ENCODE assay signal across 12 cellular contexts in the genomic region with DNA sequence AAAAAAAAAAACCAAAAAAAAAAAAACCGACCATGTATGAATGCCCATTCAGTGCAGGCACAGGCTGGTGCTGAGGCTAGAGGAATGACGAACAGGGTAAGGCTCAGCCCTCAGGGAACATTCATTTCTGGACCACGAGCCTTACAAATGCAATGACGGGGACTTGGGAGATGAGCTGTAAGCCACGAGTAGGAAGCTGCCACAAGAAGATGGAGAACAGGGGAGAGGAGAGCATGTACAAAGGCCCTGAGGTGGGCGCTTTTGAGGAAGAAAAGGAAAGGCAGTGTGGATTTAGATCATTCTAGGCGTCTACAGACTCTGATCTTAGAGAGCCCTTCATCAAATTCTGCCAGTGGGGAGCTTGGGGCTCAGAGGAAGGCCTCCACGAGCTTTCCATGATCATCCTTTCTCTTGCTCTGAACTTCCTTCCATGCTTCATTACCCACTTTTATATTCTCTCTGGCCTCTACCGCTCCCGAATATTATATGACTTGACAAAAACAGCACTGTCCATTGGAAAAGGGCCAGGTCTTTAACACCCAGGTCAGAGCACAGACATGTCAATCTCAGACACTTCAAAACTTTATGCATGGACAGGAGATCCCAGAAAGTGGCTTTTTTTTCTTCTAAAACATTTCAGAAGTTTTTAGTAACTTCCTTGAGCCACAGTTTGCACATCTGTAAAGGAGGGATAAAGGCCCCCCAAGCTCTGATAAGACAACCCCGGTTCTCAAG. TPM values are rescaled to one million over a fixed set of nuclear protein-coding genes. Genes with fewer than 3 reads are reported as not detected.
DNase-seq lines count a peak whose midpoint lies in the region; ATAC-seq, FAIRE-seq and TF ChIP-seq lines count a peak whose summit lies in the region.
"Had no signal": no experiment of that assay in that cellular context is flagged by ENCODE, and none has a peak within 500 bp of the region (broad histone marks: within the 10 kb centered on the region; RNA-seq: fewer than 3 reads in every experiment).

No MANE protein-coding gene starts in this region.

- H3K36me3 Mint-ChIP-seq in astrocyte (ENCODE audit: low read depth, unreplicated experiment) (peaks cover 14% of the 10 kb centered on the region), neural progenitor cell (peaks cover 2% of the 10 kb centered on the region)

- H3K4me3 ChIP-seq in GM12864 (ENCODE audit: low read depth, low read length) (peak overlapping the region; percentile 53), MM.1S (ENCODE audit: low read length) (peak overlapping the region; percentile 48), astrocyte (ENCODE audit: insufficient read depth, low read depth, low read length) (peak overlapping the region; percentile 35), neural progenitor cell (peak overlapping the region; percentile 55)

- no peak for TF ChIP-seq POLR2A in GM18505 (IDR thresholded peaks at IDR 0.05; ENCODE audit: borderline replicate concordance, extremely low read depth, insufficient read depth, insufficient read length)

- H4K20me1 ChIP-seq in MM.1S (ENCODE audit: insufficient read depth, low read length) (no peaks in the 10 kb centered on the region), astrocyte (ENCODE audit: insufficient read depth, low read length) (no peaks in the 10 kb centered on the region), neural progenitor cell (ENCODE audit: low read depth) (peaks cover 5% of the 10 kb centered on the region)

- no peaks in the 10 kb centered on the region for H3K9me2 ChIP-seq in MM.1S (replicated peaks; ENCODE audit: insufficient read depth, low read length)

- TF ChIP-seq CTCF in GM12864 (IDR thresholded peaks at IDR 0.05; ENCODE audit: low read depth, low read length, missing control alignments) (no peak), MM.1S (IDR thresholded peaks at IDR 0.05; ENCODE audit: low read length) (no peak), astrocyte (IDR thresholded peaks at IDR 0.05; ENCODE audit: insufficient read depth, low read depth, low read length) (no peak), neural progenitor cell (IDR thresholded peaks at IDR 0.05) (no peak)

- H3K4me2 ChIP-seq in MM.1S (ENCODE audit: low read depth, low read length) = peak overlapping the region; percentile 82
- peak overlapping the region; percentile 85 for H3K4me2 ChIP-seq in astrocyte (ENCODE audit: low read length)
- H3K4me2 ChIP-seq in neural progenitor cell = peak overlapping the region; percentile 80

- H3K79me2 ChIP-seq in MM.1S (ENCODE audit: low read length) = peaks cover 5% of the 10 kb centered on the region
- H3K79me2 ChIP-seq in astrocyte (ENCODE audit: insufficient read depth, low read length) = peaks cover 13% of the 10 kb centered on the region
- peaks cover 13% of the 10 kb centered on the region for H3K79me2 ChIP-seq in neural progenitor cell (ENCODE audit: low read depth)

- no peaks in the 10 kb centered on the region for H3K9me3 ChIP-seq in MM.1S (replicated peaks; ENCODE audit: insufficient read depth, low read length)
- H3K9me3 ChIP-seq in astrocyte (ENCODE audit: insufficient read depth, low read depth, low read length) = peaks cover 4% of the 10 kb centered on the region
- H3K9me3 ChIP-seq in neural progenitor cell (ENCODE audit: low read depth) = no peaks in the 10 kb centered on the region

- H3F3A ChIP-seq in MM.1S (ENCODE audit: insufficient read depth, low read length) (no peaks in the 10 kb centered on the region), neural progenitor cell (ENCODE audit: low read depth) (peaks cover 16% of the 10 kb centered on the region)

- H3K9me3 Mint-ChIP-seq in astrocyte (ENCODE audit: unreplicated experiment) (peaks cover 23% of the 10 kb centered on the region), neural progenitor cell (peaks cover 37% of the 10 kb centered on the region)

- no peak for ATAC-seq in GM19467 (IDR thresholded peaks at IDR 0.05; ENCODE audit: unreplicated experiment)
- no peak for ATAC-seq in HG03439 (IDR thresholded peaks at IDR 0.05; ENCODE audit: unreplicated experiment)
- no peak for ATAC-seq in GM18505 (IDR thresholded peaks at IDR 0.05; ENCODE audit: unreplicated experiment)

- H3K4me3 Mint-ChIP-seq in astrocyte (ENCODE audit: unreplicated experiment) (peak overlapping the region; percentile 17), neural progenitor cell (no peak overlapping the region)

- no peak for FAIRE-seq in astrocyte (lab: Jason Lieb, UNC)
- FAIRE-seq: RCC 7860 had no signal

- H3K27ac ChIP-seq in MM.1S (ENCODE audit: low read length) (no peak overlapping the region), astrocyte (ENCODE audit: low read depth, low read length) (no peak overlapping the region), neural progenitor cell (no peak overlapping the region)
- H3K27ac ChIP-seq: WERI-Rb-1 had no signal

- peak overlapping the region; percentile 73 for H2AFZ ChIP-seq in MM.1S (ENCODE audit: low read length)
- H2AFZ ChIP-seq in astrocyte (ENCODE audit: low read depth, low read length) = peak overlapping the region; percentile 82
- H2AFZ ChIP-seq in neural progenitor cell (replicated peaks) = peak overlapping the region; percentile 98

- DNase-seq in GM12864 (ENCODE audit: low read depth) = no peak
- no peak for DNase-seq in MM.1S
- DNase-seq in astrocyte (ENCODE audit: low read depth) = no peak
- no peak for DNase-seq in neural progenitor cell (ENCODE audit: low spot score)
- DNase-seq in GM19238 (ENCODE audit: insufficient read length, low spot score) = no peak
- DNase-seq: NCI-H2081 treated with DMSO at 0.1 percent for 48 hours, WERI-Rb-1 had no signal

- H3K36me3 ChIP-seq in MM.1S (replicated peaks; ENCODE audit: insufficient read depth, low read length) (no peaks in the 10 kb centered on the region), astrocyte (ENCODE audit: insufficient read depth, low read length) (no peaks in the 10 kb centered on the region), neural progenitor cell (no peaks in the 10 kb centered on the region)

- H3K9ac ChIP-seq in MM.1S (ENCODE audit: low read length) = no peak overlapping the region
- no peak overlapping the region for H3K9ac ChIP-seq in astrocyte (ENCODE audit: low read length)
- H3K9ac ChIP-seq in neural progenitor cell = no peak overlapping the region

- H3K4me1 Mint-ChIP-seq in astrocyte (ENCODE audit: low read depth, unreplicated experiment) (peaks cover 1% of the 10 kb centered on the region), neural progenitor cell (peaks cover 5% of the 10 kb centered on the region)

- H3K27me3 ChIP-seq in MM.1S (replicated peaks; ENCODE audit: insufficient read depth, low read length) (0 out of 2 replicates have a peak, but pooled peaks cover 5% of the 10 kb centered on the region), astrocyte (ENCODE audit: insufficient read depth, low read length) (peaks cover 11% of the 10 kb centered on the region), neural progenitor cell (peaks cover 77% of the 10 kb centered on the region)

- no peak overlapping the region for H3K27ac Mint-ChIP-seq in astrocyte (ENCODE audit: unreplicated experiment)
- H3K27ac Mint-ChIP-seq in neural progenitor cell = no peak overlapping the region

- H3K4me1 ChIP-seq in MM.1S (ENCODE audit: low read length) (no peaks in the 10 kb centered on the region), astrocyte (ENCODE audit: insufficient read depth, low read length) (peaks cover 10% of the 10 kb centered on the region), neural progenitor cell (peaks cover 6% of the 10 kb centered on the region)

- peaks cover 55% of the 10 kb centered on the region for H3K27me3 Mint-ChIP-seq in astrocyte (ENCODE audit: low read depth, unreplicated experiment)
- H3K27me3 Mint-ChIP-seq in neural progenitor cell (ENCODE audit: insufficient read depth, low read depth) = peaks cover 14% of the 10 kb centered on the region

RNA-seq across cellular contexts. Expression of gene ZNF518B, which starts 3.3 kb away (rescaled TPM):
- total RNA-seq in astrocyte = 27.6 and 33.1 TPM in 2 replicates
- total RNA-seq in neural progenitor cell (ENCODE audit: low replicate concordance) = 85.8 and 158 TPM in 2 replicates
- total RNA-seq: HT-29 had no signal
